ENCODE assay signal across 18 cellular contexts in the genomic region with DNA sequence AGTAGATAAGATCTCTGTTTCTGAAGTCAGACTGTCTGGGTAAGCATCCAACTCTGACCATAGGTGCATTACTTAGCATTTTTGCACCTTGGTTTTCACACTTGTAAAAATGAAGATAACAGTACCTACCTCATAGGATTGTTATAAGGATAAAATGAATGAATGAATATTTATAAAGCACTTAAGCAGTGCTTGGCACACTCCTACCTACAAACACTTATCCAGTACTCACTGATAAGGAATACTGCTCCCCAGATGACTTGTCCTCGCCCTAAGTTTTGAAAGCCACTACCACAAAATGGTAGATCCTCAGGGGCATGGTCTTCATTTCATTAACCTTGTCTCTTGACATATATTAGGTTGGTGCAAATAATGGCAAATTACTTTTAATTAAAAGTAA. TPM values are rescaled to one million over a fixed set of nuclear protein-coding genes. Genes with fewer than 3 reads are reported as not detected.
DNase-seq lines count a peak whose midpoint lies in the region; ATAC-seq and TF ChIP-seq lines count a peak whose summit lies in the region.
"Had no signal": no experiment of that assay in that cellular context is flagged by ENCODE, and none has a peak within 500 bp of the region (broad histone marks: within the 10 kb centered on the region; RNA-seq: fewer than 3 reads in every experiment).

No MANE protein-coding gene starts in this region.

- peaks cover 0 to 3% (median 0%) of the 10 kb centered on the region in 11 experiments; a peak in 2 of 22 replicates for H4K20me1 ChIP-seq in BLaER1 treated with 17β-estradiol and CSF1 and Interleukin-3, amounts not matched to agents 10 nM and 100 nM
- no peaks in the 10 kb centered on the region for H4K20me1 ChIP-seq in OCI-LY3 (ENCODE audit: insufficient read depth, low read length)

- peak overlapping the region in 1 of 10 experiments; percentile 20; a peak in 1 of 20 replicates for H3K4me3 ChIP-seq in BLaER1 treated with 17β-estradiol and CSF1 and Interleukin-3, amounts not matched to agents 10 nM and 100 nM
- H3K4me3 ChIP-seq in LNCaP clone FGC (ENCODE audit: low read depth, low read length), result no peak overlapping the region
- no peak overlapping the region for H3K4me3 ChIP-seq in OCI-LY3 (ENCODE audit: low read length)
- no peak overlapping the region for H3K4me3 ChIP-seq in upper lobe of right lung
- no peak overlapping the region for H3K4me3 ChIP-seq in H7 (ENCODE audit: insufficient read depth, low read depth, low read length)
- H3K4me3 ChIP-seq: GM12878 had no signal

- ATAC-seq in upper lobe of right lung (peak; percentile 56), HG03097 (IDR thresholded peaks at IDR 0.05; ENCODE audit: low FRiP score, unreplicated experiment) (no peak), HG03460 (IDR thresholded peaks at IDR 0.05; ENCODE audit: unreplicated experiment) (no peak)
- ATAC-seq: CD8-positive, alpha-beta T cell had no signal

- H3K79me2 ChIP-seq in OCI-LY3 (ENCODE audit: low read length), result no peaks in the 10 kb centered on the region

- peaks cover 0 to 15% (median 0%) of the 10 kb centered on the region in 11 experiments; a peak in 2 of 22 replicates for H3K27me3 ChIP-seq in BLaER1 treated with 17β-estradiol and CSF1 and Interleukin-3, amounts not matched to agents 10 nM and 100 nM
- peaks cover 14% of the 10 kb centered on the region for H3K27me3 ChIP-seq in OCI-LY3 (ENCODE audit: low read depth, low read length)
- H3K27me3 ChIP-seq in upper lobe of right lung, result no peaks in the 10 kb centered on the region
- no peaks in the 10 kb centered on the region for H3K27me3 ChIP-seq in H7 (ENCODE audit: control insufficient read depth, insufficient read depth, low read length)

- H3K9me3 ChIP-seq in BLaER1 treated with 17β-estradiol and CSF1 and Interleukin-3, amounts not matched to agents 10 nM and 100 nM (replicated peaks in 1 of 11), result peaks cover 11 to 52% (median 41%) of the 10 kb centered on the region in 11 experiments; a peak in 21 of 22 replicates
- H3K9me3 ChIP-seq in OCI-LY3 (ENCODE audit: insufficient read depth, low read length), result no peaks in the 10 kb centered on the region
- H3K9me3 ChIP-seq in upper lobe of right lung, result no peaks in the 10 kb centered on the region
- H3K9me3 ChIP-seq: Caco-2 had no signal

- H3K27ac ChIP-seq in BLaER1 treated with 17β-estradiol and CSF1 and Interleukin-3, amounts not matched to agents 10 nM and 100 nM, result peak overlapping the region in 10 of 11 experiments; percentile 47 to 92 (median 86); a peak in 18 of 22 replicates
- no peak overlapping the region for H3K27ac ChIP-seq in OCI-LY3 (ENCODE audit: low read length)
- no peak overlapping the region for H3K27ac ChIP-seq in upper lobe of right lung
- H3K27ac ChIP-seq: C4-2B had no signal

- TF ChIP-seq CTCF in LNCaP clone FGC (IDR thresholded peaks at IDR 0.05; ENCODE audit: control insufficient read depth, extremely low read depth, insufficient read depth) (no peak), OCI-LY3 (IDR thresholded peaks at IDR 0.05; ENCODE audit: low read depth, low read length) (no peak), upper lobe of right lung (IDR thresholded peaks at IDR 0.05) (no peak)

- H3K36me3 ChIP-seq in BLaER1 treated with 17β-estradiol and CSF1 and Interleukin-3, amounts not matched to agents 10 nM and 100 nM, result peaks cover 0 to 7% (median 0%) of the 10 kb centered on the region in 11 experiments; a peak in 4 of 22 replicates
- peaks cover 4% of the 10 kb centered on the region for H3K36me3 ChIP-seq in OCI-LY3 (replicated peaks; ENCODE audit: low read depth, low read length)
- H3K36me3 ChIP-seq in upper lobe of right lung, result no peaks in the 10 kb centered on the region
- no peaks in the 10 kb centered on the region for H3K36me3 ChIP-seq in H7 (replicated peaks; ENCODE audit: control insufficient read depth, insufficient read depth, low read length)

- H2AFZ ChIP-seq in OCI-LY3 (ENCODE audit: low read depth, low read length), result no peak overlapping the region

- peaks cover 60 to 95% (median 83%) of the 10 kb centered on the region in 10 experiments for H3K4me1 ChIP-seq in BLaER1 treated with 17β-estradiol and CSF1 and Interleukin-3, amounts not matched to agents 10 nM and 100 nM
- peaks cover 67% of the 10 kb centered on the region for H3K4me1 ChIP-seq in OCI-LY3 (ENCODE audit: low read length)
- no peaks in the 10 kb centered on the region for H3K4me1 ChIP-seq in upper lobe of right lung
- H3K4me1 ChIP-seq: Caco-2 had no signal

- intact Hi-C loops in upper lobe of right lung (cut with DNase I), result no loop called here

- H3K4me2 ChIP-seq in BLaER1 treated with 17β-estradiol and CSF1 and Interleukin-3, amounts not matched to agents 10 nM and 100 nM, result peak overlapping the region; percentile 70 to 90 (median 75); a peak in 21 of 22 replicates
- H3K4me2 ChIP-seq in OCI-LY3 (ENCODE audit: low read length), result peak overlapping the region; percentile 70; the same call in 1 of the 2 replicates

- DNase-seq in LNCaP clone FGC (ENCODE audit: low read depth) (peak; percentile 19), upper lobe of right lung (no peak), NCI-H226 (no peak), H7 (no peak)
- DNase-seq: 8988T; ACHN; AML-193; Caco-2; Calu3; CD4-positive, alpha-beta T cell; CD8-positive, alpha-beta T cell; DMS79 treated with DMSO at 0.1 percent for 48 hours had no signal

- H3K9ac ChIP-seq in BLaER1 treated with 17β-estradiol and CSF1 and Interleukin-3, amounts not matched to agents 10 nM and 100 nM, result peak overlapping the region in 7 of 11 experiments; percentile 59 to 77 (median 65); a peak in 12 of 22 replicates
- no peak overlapping the region for H3K9ac ChIP-seq in OCI-LY3 (ENCODE audit: low read length)

RNA-seq across cellular contexts. Expression of a gene that starts 26.4 kb away (rescaled TPM):
- 142 TPM for total RNA-seq in upper lobe of right lung
- 172 and 173 TPM in 2 replicates for total RNA-seq in H7 (2014; rRNA removed; shearing (Covaris generic))

RNA-seq across cellular contexts. Expression of a gene that starts 29.3 kb away (rescaled TPM):
- total RNA-seq in upper lobe of right lung, result 26.1 TPM
- total RNA-seq in H7 (2014; rRNA removed; shearing (Covaris generic)), result 15.5 and 22.5 TPM in 2 replicates

RNA-seq across cellular contexts. Expression of a gene that starts 38.4 kb away (rescaled TPM):
- total RNA-seq in upper lobe of right lung, result 12.9 TPM
- total RNA-seq in H7 (2014; rRNA removed; shearing (Covaris generic)), result 49.2 and 61.5 TPM in 2 replicates

Comparison
In these comparisons a context has a peak if more than half of its experiments do, and no peak if none do; other contexts are left out.
1. H3K27ac ChIP-seq: peak in BLaER1 treated with 17β-estradiol and CSF1 and Interleukin-3, amounts not matched to agents 10 nM and 100 nM (10 of 11); none in OCI-LY3 (single experiment) and upper lobe of right lung (single experiment).